ENCODE assay signal across 1 cellular context in genomic region chr3:184085389-184085852, GRCh38.
TF ChIP-seq lines count a peak whose summit lies in the region.

No MANE protein-coding gene starts in this region.

TF ChIP-seq in K562, 482 proteins besides CTCF, POLR2A, EP300 and RAD21 (continues in another document):
- TF ChIP-seq, protein P1, sequence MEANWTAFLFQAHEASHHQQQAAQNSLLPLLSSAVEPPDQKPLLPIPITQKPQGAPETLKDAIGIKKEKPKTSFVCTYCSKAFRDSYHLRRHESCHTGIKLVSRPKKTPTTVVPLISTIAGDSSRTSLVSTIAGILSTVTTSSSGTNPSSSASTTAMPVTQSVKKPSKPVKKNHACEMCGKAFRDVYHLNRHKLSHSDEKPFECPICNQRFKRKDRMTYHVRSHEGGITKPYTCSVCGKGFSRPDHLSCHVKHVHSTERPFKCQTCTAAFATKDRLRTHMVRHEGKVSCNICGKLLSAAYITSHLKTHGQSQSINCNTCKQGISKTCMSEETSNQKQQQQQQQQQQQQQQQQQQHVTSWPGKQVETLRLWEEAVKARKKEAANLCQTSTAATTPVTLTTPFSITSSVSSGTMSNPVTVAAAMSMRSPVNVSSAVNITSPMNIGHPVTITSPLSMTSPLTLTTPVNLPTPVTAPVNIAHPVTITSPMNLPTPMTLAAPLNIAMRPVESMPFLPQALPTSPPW (CRISPR knock-in tag; IDR thresholded peaks at IDR 0.05), result no peak
- no peak for TF ChIP-seq RFX7 (CRISPR knock-in tag; IDR thresholded peaks at IDR 0.05)
- TF ChIP-seq ATF7 (IDR thresholded peaks at IDR 0.05), result peak; percentile 76
- peak in 1 of 2 experiments; percentile 85; a peak in 2 of 3 replicates for TF ChIP-seq CBX3 (IDR thresholded peaks at IDR 0.05; ENCODE audit: borderline replicate concordance in 1 of 2, low read length in 2 of 2)
- no peak for TF ChIP-seq TGIF2 (CRISPR knock-in tag; IDR thresholded peaks at IDR 0.05)
- peak; percentile 89 to 91 for TF ChIP-seq KDM1A (IDR thresholded peaks at IDR 0.05)
- TF ChIP-seq, protein P2, sequence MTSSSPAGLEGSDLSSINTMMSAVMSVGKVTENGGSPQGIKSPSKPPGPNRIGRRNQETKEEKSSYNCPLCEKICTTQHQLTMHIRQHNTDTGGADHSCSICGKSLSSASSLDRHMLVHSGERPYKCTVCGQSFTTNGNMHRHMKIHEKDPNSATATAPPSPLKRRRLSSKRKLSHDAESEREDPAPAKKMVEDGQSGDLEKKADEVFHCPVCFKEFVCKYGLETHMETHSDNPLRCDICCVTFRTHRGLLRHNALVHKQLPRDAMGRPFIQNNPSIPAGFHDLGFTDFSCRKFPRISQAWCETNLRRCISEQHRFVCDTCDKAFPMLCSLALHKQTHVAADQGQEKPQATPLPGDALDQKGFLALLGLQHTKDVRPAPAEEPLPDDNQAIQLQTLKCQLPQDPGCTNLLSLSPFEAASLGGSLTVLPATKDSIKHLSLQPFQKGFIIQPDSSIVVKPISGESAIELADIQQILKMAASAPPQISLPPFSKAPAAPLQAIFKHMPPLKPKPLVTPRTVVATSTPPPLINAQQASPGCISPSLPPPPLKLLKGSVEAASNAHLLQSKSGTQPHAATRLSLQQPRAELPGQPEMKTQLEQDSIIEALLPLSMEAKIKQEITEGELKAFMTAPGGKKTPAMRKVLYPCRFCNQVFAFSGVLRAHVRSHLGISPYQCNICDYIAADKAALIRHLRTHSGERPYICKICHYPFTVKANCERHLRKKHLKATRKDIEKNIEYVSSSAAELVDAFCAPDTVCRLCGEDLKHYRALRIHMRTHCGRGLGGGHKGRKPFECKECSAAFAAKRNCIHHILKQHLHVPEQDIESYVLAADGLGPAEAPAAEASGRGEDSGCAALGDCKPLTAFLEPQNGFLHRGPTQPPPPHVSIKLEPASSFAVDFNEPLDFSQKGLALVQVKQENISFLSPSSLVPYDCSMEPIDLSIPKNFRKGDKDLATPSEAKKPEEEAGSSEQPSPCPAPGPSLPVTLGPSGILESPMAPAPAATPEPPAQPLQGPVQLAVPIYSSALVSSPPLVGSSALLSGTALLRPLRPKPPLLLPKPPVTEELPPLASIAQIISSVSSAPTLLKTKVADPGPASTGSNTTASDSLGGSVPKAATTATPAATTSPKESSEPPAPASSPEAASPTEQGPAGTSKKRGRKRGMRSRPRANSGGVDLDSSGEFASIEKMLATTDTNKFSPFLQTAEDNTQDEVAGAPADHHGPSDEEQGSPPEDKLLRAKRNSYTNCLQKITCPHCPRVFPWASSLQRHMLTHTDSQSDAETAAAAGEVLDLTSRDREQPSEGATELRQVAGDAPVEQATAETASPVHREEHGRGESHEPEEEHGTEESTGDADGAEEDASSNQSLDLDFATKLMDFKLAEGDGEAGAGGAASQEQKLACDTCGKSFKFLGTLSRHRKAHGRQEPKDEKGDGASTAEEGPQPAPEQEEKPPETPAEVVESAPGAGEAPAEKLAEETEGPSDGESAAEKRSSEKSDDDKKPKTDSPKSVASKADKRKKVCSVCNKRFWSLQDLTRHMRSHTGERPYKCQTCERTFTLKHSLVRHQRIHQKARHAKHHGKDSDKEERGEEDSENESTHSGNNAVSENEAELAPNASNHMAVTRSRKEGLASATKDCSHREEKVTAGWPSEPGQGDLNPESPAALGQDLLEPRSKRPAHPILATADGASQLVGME (CRISPR knock-in tag; IDR thresholded peaks at IDR 0.05), result no peak
- no peak for TF ChIP-seq ZBTB12 (CRISPR knock-in tag; IDR thresholded peaks at IDR 0.05)
- no peak for TF ChIP-seq NR1H2 (CRISPR knock-in tag; IDR thresholded peaks at IDR 0.05)
- TF ChIP-seq NR4A1 (CRISPR knock-in tag; IDR thresholded peaks at IDR 0.05), result no peak
- no peak for TF ChIP-seq NR4A1 (tag; IDR thresholded peaks at IDR 0.05)
- TF ChIP-seq ZNF75A (CRISPR knock-in tag; IDR thresholded peaks at IDR 0.05), result no peak
- no peak for TF ChIP-seq ZBTB40 (IDR thresholded peaks at IDR 0.05)
- no peak for TF ChIP-seq ZBTB40 (CRISPR knock-in tag; IDR thresholded peaks at IDR 0.05)
- TF ChIP-seq SRSF9 (IDR thresholded peaks at IDR 0.05; ENCODE audit: borderline replicate concordance, low read depth, low read length), result no peak
- TF ChIP-seq, protein P3, sequence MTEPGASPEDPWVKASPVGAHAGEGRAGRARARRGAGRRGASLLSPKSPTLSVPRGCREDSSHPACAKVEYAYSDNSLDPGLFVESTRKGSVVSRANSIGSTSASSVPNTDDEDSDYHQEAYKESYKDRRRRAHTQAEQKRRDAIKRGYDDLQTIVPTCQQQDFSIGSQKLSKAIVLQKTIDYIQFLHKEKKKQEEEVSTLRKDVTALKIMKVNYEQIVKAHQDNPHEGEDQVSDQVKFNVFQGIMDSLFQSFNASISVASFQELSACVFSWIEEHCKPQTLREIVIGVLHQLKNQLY (CRISPR knock-in tag; conservative IDR thresholded peaks at IDR 0.05), result no peak
- TF ChIP-seq PTBP1 (IDR thresholded peaks at IDR 0.05; ENCODE audit: low read depth, low read length), result no peak
- no peak for TF ChIP-seq ZNF395 (CRISPR knock-in tag; IDR thresholded peaks at IDR 0.05)
- no peak for TF ChIP-seq ZMIZ1 (IDR thresholded peaks at IDR 0.05; ENCODE audit: low read depth in 2 of 2, low read length in 2 of 2)
- TF ChIP-seq CBFA2T2 (conservative IDR thresholded peaks at IDR 0.05), result peak; percentile 51
- TF ChIP-seq, protein P4, sequence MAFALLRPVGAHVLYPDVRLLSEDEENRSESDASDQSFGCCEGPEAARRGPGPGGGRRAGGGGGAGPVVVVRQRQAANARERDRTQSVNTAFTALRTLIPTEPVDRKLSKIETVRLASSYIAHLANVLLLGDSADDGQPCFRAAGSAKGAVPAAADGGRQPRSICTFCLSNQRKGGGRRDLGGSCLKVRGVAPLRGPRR (CRISPR knock-in tag; IDR thresholded peaks at IDR 0.05), result no peak
- no peak for TF ChIP-seq HNRNPL (IDR thresholded peaks at IDR 0.05; ENCODE audit: low read depth, low read length)
